8 cellular contexts compared by ENCODE assay signal in the genomic region with DNA sequence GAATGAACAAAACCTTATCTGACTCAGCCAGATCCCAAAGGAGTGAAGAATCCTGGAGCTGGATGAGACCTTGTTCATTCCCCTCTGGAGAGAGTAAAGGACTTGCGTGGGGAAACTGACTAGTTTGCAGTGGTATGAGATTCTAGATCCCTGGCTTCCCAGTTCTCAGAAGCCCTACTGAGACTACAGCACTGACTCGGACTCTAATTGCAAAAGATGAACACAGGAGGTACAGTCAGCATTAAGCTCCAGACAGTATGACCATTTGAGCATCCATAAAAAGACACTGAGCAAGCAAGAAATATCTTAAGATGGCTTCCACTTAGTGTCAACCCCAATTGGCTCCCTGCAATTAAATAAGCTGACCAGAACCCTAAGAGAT. TPM values are rescaled to one million over a fixed set of nuclear protein-coding genes. Genes with fewer than 3 reads are reported as not detected.
DNase-seq lines count a peak whose midpoint lies in the region; ATAC-seq and TF ChIP-seq lines count a peak whose summit lies in the region.

No MANE protein-coding gene starts in this region.

- no peaks in the 10 kb centered on the region for H3K27me3 ChIP-seq in mucosa of stomach (ENCODE audit: control insufficient read depth, insufficient read depth, low read length)

- peak overlapping the region; percentile 69 for H3K27ac ChIP-seq in urinary bladder (ENCODE audit: low read depth)

- DNase-seq in activated naive CD4-positive, alpha-beta T cell treated with anti-CD3 and anti-CD28 coated beads for 36 hours = no peak
- DNase-seq in activated naive CD4-positive, alpha-beta T cell treated with Interleukin-2 at 50 U/mL for 16 hours = no peak
- peak; percentile 37 for DNase-seq in cerebellar cortex (ENCODE audit: low spot score)
- DNase-seq in HCEC 1CT = no peak
- DNase-seq in GM10248 (ENCODE audit: extremely low spot score) = no peak

- WGBS in urinary bladder = 41% methylated on average over 2 of the region's 2 CpGs

- H3K9me3 Mint-ChIP-seq in activated naive CD4-positive, alpha-beta T cell treated with anti-CD3 and anti-CD28 coated beads for 36 hours = no peaks in the 10 kb centered on the region

- CTCF ChIA-PET in activated naive CD4-positive, alpha-beta T cell treated with anti-CD3 and anti-CD28 coated beads for 36 hours (lab: Charles Lee) = interaction anchor here (1.0 to 1.9 kb wide), 5 partner anchors 10 to 27 kb away, joined by 3 to 5 read pairs (median 4); no protein-coding TSS in a partner anchor
- CTCF ChIA-PET in GM10248 (lab: Yijun Ruan, JAX) = interaction anchor here (1.0 to 3.6 kb wide), 6 partner anchors 10 to 137 kb away, joined by 3 to 12 read pairs (median 3); no protein-coding TSS in a partner anchor

- peak overlapping the region; percentile 100 for H3K27ac Mint-ChIP-seq in activated naive CD4-positive, alpha-beta T cell treated with anti-CD3 and anti-CD28 coated beads for 36 hours

- H3K4me3 ChIP-seq in mucosa of stomach (ENCODE audit: low read length) (no peak overlapping the region), urinary bladder (ENCODE audit: low read depth, low read length) (no peak overlapping the region)

- H3K4me3 Mint-ChIP-seq in activated naive CD4-positive, alpha-beta T cell treated with anti-CD3 and anti-CD28 coated beads for 36 hours = peak overlapping the region; percentile 29

- H3K4me1 Mint-ChIP-seq in activated naive CD4-positive, alpha-beta T cell treated with anti-CD3 and anti-CD28 coated beads for 36 hours (ENCODE audit: low read depth) = peaks cover 60% of the 10 kb centered on the region

- intact Hi-C loops in activated naive CD4-positive, alpha-beta T cell treated with anti-CD3 and anti-CD28 coated beads for 36 hours (cut with micrococcal nuclease) = no loop called here

- peaks cover 49% of the 10 kb centered on the region for H3K4me1 ChIP-seq in mucosa of stomach (ENCODE audit: control insufficient read depth, insufficient read depth, low read length)
- no peaks in the 10 kb centered on the region for H3K4me1 ChIP-seq in urinary bladder (ENCODE audit: insufficient read depth)

- no peak for ATAC-seq in activated CD4-positive, CD25-positive, alpha-beta regulatory T cell treated with anti-CD3 and anti-CD28 coated beads, Interleukin-2, amount 50 U/mL, for 24 hours

- no peaks in the 10 kb centered on the region for H3K27me3 Mint-ChIP-seq in activated naive CD4-positive, alpha-beta T cell treated with anti-CD3 and anti-CD28 coated beads for 36 hours (ENCODE audit: low read depth)

- POLR2A ChIA-PET in GM10248 (lab: Yijun Ruan, JAX) = no interaction called here

- H3K9ac ChIP-seq in mucosa of stomach (ENCODE audit: low read length) = peak overlapping the region; percentile 42

- no peaks in the 10 kb centered on the region for H3K9me3 ChIP-seq in mucosa of stomach (ENCODE audit: control insufficient read depth, low read length)

- peaks cover 46% of the 10 kb centered on the region for H3K36me3 Mint-ChIP-seq in activated naive CD4-positive, alpha-beta T cell treated with anti-CD3 and anti-CD28 coated beads for 36 hours (ENCODE audit: low read depth)

- no peak for TF ChIP-seq CTCF in GM10248 (IDR thresholded peaks at IDR 0.05; ENCODE audit: control extremely low read depth, extremely low read depth, low read depth, missing control alignments)

- peaks cover 5% of the 10 kb centered on the region for H3K36me3 ChIP-seq in mucosa of stomach (ENCODE audit: control insufficient read depth, insufficient read depth, low read length)
- H3K36me3 ChIP-seq in urinary bladder (ENCODE audit: insufficient read depth) = no peaks in the 10 kb centered on the region

RNA-seq across cellular contexts. Expression of gene ZC3H4, which starts 6.8 kb away (rescaled TPM):
- total RNA-seq in activated naive CD4-positive, alpha-beta T cell treated with anti-CD3 and anti-CD28 coated beads for 36 hours = 10 to 100 TPM; 46.0 to 48.8 TPM
- 10.7 TPM for total RNA-seq in urinary bladder
- polyA plus RNA-seq in urinary bladder = 15.2 TPM

RNA-seq across cellular contexts. Expression of gene SAE1, which starts 23.8 kb away (rescaled TPM):
- 100 to 1,000 TPM; 160 to 161 TPM for total RNA-seq in activated naive CD4-positive, alpha-beta T cell treated with anti-CD3 and anti-CD28 coated beads for 36 hours
- total RNA-seq in urinary bladder = 81.4 TPM
- polyA plus RNA-seq in urinary bladder = 115 TPM

RNA-seq across cellular contexts. Expression of gene TMEM160, which starts 58.4 kb away (rescaled TPM):
- 10 to 100 TPM; 54.8 to 56.6 TPM for total RNA-seq in activated naive CD4-positive, alpha-beta T cell treated with anti-CD3 and anti-CD28 coated beads for 36 hours
- 7.5 TPM for total RNA-seq in urinary bladder
- polyA plus RNA-seq in urinary bladder = 72.3 TPM
